ENCODE assay signal across 8 cellular contexts in the genomic region with DNA sequence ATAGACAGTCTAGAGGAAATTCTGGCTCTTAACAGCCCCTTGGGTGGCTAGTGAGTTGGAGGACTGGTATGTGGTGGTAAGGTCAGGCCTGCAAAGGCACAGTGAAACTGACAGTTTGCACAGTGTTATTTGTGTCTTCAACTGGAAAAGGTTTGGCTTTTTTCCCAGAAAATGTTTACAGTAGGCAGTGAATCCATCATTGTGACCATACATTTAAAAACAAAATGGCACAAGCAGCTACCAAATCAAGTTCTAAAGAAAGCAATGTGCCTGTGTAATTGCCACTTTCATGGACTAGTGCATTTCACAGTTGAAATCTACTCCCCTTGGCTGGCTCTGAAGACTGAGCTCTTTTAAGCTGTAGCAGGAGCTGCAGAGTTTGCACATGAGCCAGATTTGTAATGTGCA. TPM values are rescaled to one million over a fixed set of nuclear protein-coding genes. Genes with fewer than 3 reads are reported as not detected.
DNase-seq lines count a peak whose midpoint lies in the region; ATAC-seq and TF ChIP-seq lines count a peak whose summit lies in the region.
"Had no signal": no experiment of that assay in that cellular context is flagged by ENCODE, and none has a peak within 500 bp of the region (broad histone marks: within the 10 kb centered on the region; RNA-seq: fewer than 3 reads in every experiment).

No MANE protein-coding gene starts in this region.

- no peaks in the 10 kb centered on the region for H3K9me3 ChIP-seq in Panc1 (ENCODE audit: control insufficient read depth, insufficient read depth, low read depth, low read length)
- no peaks in the 10 kb centered on the region for H3K9me3 ChIP-seq in subcutaneous abdominal adipose tissue (ENCODE audit: control insufficient read depth in 5 of 5, low read length in 5 of 5)

- H3K27me3 ChIP-seq in Panc1 (ENCODE audit: control insufficient read depth, insufficient read depth, low read length) (no peaks in the 10 kb centered on the region), subcutaneous abdominal adipose tissue (ENCODE audit: control insufficient read depth in 5 of 5, insufficient read depth in 4 of 5, low read length in 5 of 5) (no peaks in the 10 kb centered on the region)

- TF ChIP-seq CTCF in Panc1 (IDR thresholded peaks at IDR 0.05) (no peak), fibroblast of villous mesenchyme (IDR thresholded peaks at IDR 0.05; ENCODE audit: insufficient read depth, low read depth, low read length) (no peak)

- H3K4me3 ChIP-seq in Panc1 (ENCODE audit: low read depth in 2 of 2, low read length in 2 of 2) (no peak overlapping the region), fibroblast of villous mesenchyme (ENCODE audit: low read depth, low read length) (no peak overlapping the region), subcutaneous abdominal adipose tissue (ENCODE audit: low read depth in 1 of 5, low read length in 5 of 5) (no peak overlapping the region)

- CTCF ChIA-PET in Panc1 (lab: Charles Lee): no interaction called here

- H3K27ac ChIP-seq in Panc1 (ENCODE audit: low read length) (peak overlapping the region; percentile 89), subcutaneous abdominal adipose tissue (ENCODE audit: low read depth, low read length) (peak overlapping the region; percentile 15)

- intact Hi-C loops in Panc1 (cut with micrococcal nuclease; ENCODE audit: unreplicated experiment): no loop called here

- in situ Hi-C loops in Panc1 (cut with HindIII; ENCODE audit: low pct_unique_long_range_greater_than_20kb, low sequenced_read_pairs): no loop called here

- peaks cover 32% of the 10 kb centered on the region for H3K4me1 ChIP-seq in Panc1 (ENCODE audit: control insufficient read depth, insufficient read depth, low read length)
- H3K4me1 ChIP-seq in subcutaneous abdominal adipose tissue (ENCODE audit: control insufficient read depth in 5 of 5, insufficient read depth in 5 of 5, low read length in 5 of 5): peaks cover 0 to 14% (median 10%) of the 10 kb centered on the region in 5 donors

- no peak overlapping the region for H3K9ac ChIP-seq in subcutaneous abdominal adipose tissue (ENCODE audit: low read length in 5 of 5)

- no TSS peak for BruUV-seq in Panc1 (replicated peaks; lab: Mats Ljungman, UMichigan)

- ATAC-seq in Panc1 (peak; percentile 96), HG03457 (IDR thresholded peaks at IDR 0.05; ENCODE audit: unreplicated experiment) (no peak), HG02885 (IDR thresholded peaks at IDR 0.05; ENCODE audit: poor library complexity, unreplicated experiment) (no peak), HG03432 (IDR thresholded peaks at IDR 0.05; ENCODE audit: unreplicated experiment) (no peak)

- H3K36me3 ChIP-seq in Panc1 (ENCODE audit: control insufficient read depth, insufficient read depth, low read length) (no peaks in the 10 kb centered on the region), subcutaneous abdominal adipose tissue (ENCODE audit: control insufficient read depth in 5 of 5, insufficient read depth in 5 of 5, low read length in 5 of 5) (peaks cover 11 to 23% (median 13%) of the 10 kb centered on the region in 5 donors)

- DNase-seq in HT-29 (ENCODE audit: low spot score): peak; percentile 56
- DNase-seq in Panc1 (ENCODE audit: low read depth, low spot score): peak; percentile 65
- DNase-seq in fibroblast of villous mesenchyme (ENCODE audit: low read depth): peak; percentile 93
- DNase-seq: activated CD4-positive, alpha-beta T cell treated with anti-CD3 and anti-CD28 coated beads, Interleukin-2, amount 50 U/mL, for 4 hours had no signal

- POLR2A ChIA-PET in Panc1 (lab: Charles Lee): interaction anchor here (1.0 kb wide), 1 partner anchor 17 kb away, joined by 3 read pairs; no protein-coding TSS in a partner anchor

RNA-seq across cellular contexts. Expression of a gene that starts 24.8 kb away (rescaled TPM):
- 39.2 and 47.7 TPM in 2 replicates for total RNA-seq in HT-29 (2014; rRNA removed; shearing (Covaris generic))
- total RNA-seq in Panc1 (2021; ENCODE audit: unreplicated experiment): 39.0 TPM
- 33.8 TPM for polyA plus RNA-seq in Panc1 (2012; ENCODE audit: insufficient read length)
- total RNA-seq in fibroblast of villous mesenchyme: 43.8 and 66.1 TPM in 2 replicates

RNA-seq across cellular contexts. Expression of a gene that starts 26.8 kb away (rescaled TPM):
- total RNA-seq in HT-29 (2014; rRNA removed; shearing (Covaris generic)): 10.3 and 12.3 TPM in 2 replicates
- 10.5 TPM for total RNA-seq in Panc1 (2021; ENCODE audit: unreplicated experiment)
- polyA plus RNA-seq in Panc1 (2012; ENCODE audit: insufficient read length): 13.4 TPM
- total RNA-seq in fibroblast of villous mesenchyme: 5.2 and 8.6 TPM in 2 replicates

RNA-seq across cellular contexts. Expression of a gene that starts 28.3 kb away (rescaled TPM):
- total RNA-seq in HT-29 (2014; rRNA removed; shearing (Covaris generic)): 0.20 TPM in 1 of 2 replicates, not detected in the other
- total RNA-seq in Panc1 (2021; ENCODE audit: unreplicated experiment) (not detected), fibroblast of villous mesenchyme (under 0.01 TPM in 1 of 2 replicates, not detected in the other)
- polyA plus RNA-seq in Panc1 (2012; ENCODE audit: insufficient read length): not detected

RNA-seq across cellular contexts. Expression of a gene that starts 39.3 kb away (rescaled TPM):
- 13.5 and 16.1 TPM in 2 replicates for total RNA-seq in HT-29 (2014; rRNA removed; shearing (Covaris generic))
- total RNA-seq in Panc1 (2021; ENCODE audit: unreplicated experiment) (40.1 TPM), fibroblast of villous mesenchyme (14.7 and 19.6 TPM in 2 replicates)
- 31.4 TPM for polyA plus RNA-seq in Panc1 (2012; ENCODE audit: insufficient read length)
